28 cellular contexts compared by ENCODE assay signal in genomic region chr16:88539652-88540345, GRCh38. TPM values are rescaled to one million over a fixed set of nuclear protein-coding genes. Genes with fewer than 3 reads are reported as not detected.
A peak's percentile ranks its signal among the peaks of the same experiment; 100 is the strongest.
DNase-seq lines count a peak whose midpoint lies in the region; ATAC-seq and TF ChIP-seq lines count a peak whose summit lies in the region.
"Had no signal": no experiment of that assay in that cellular context is flagged by ENCODE, and none has a peak within 500 bp of the region (broad histone marks: within the 10 kb centered on the region; RNA-seq: fewer than 3 reads in every experiment).

No MANE protein-coding gene starts in this region.

- WGBS in SK-N-SH (ENCODE audit: low lambda C conversion rate), result 42% methylated on average over 19 of the region's 26 CpGs
- no CpG with 5 or more reads among the region's 26 CpGs for WGBS in neuronal stem cell (ENCODE audit: extremely low coverage in 2 of 2, insufficient read length in 2 of 2, insufficient replicate concordance in 1 of 2), 2 donors

- POLR2A ChIA-PET in SK-N-SH (lab: Yijun Ruan, JAX), result no interaction called here

- H3K4me1 Mint-ChIP-seq in effector memory CD8-positive, alpha-beta T cell (ENCODE audit: low read depth in 2 of 2), result peaks cover 20 to 27% of the 10 kb centered on the region in 2 donors

- TF ChIP-seq EP300 in SK-N-SH (IDR thresholded peaks at IDR 0.05; ENCODE audit: borderline replicate concordance in 1 of 2, low read depth in 1 of 2, low read length in 1 of 2), result no peak

- peaks cover 7% of the 10 kb centered on the region for H3K9me3 ChIP-seq in SK-N-SH
- peaks cover 26% of the 10 kb centered on the region for H3K9me3 ChIP-seq in NT2/D1 (ENCODE audit: insufficient read depth, low read length)
- H3K9me3 ChIP-seq in neuronal stem cell (replicated peaks in 1 of 2; ENCODE audit: control insufficient read depth in 2 of 2, insufficient read depth in 1 of 2, low read depth in 1 of 2, low read length in 2 of 2), result peaks cover 6 to 20% of the 10 kb centered on the region in 2 donors

- ATAC-seq in SK-N-SH treated with all-trans-retinoic acid at 6 μM for 48 hours, result peak; percentile 17; the same call in 2 of the 3 replicates
- ATAC-seq in effector memory CD8-positive, alpha-beta T cell (replicated peaks), result peak; percentile 52
- ATAC-seq: gastrocnemius medialis had no signal

- no peaks in the 10 kb centered on the region for H3K27me3 ChIP-seq in SK-N-SH (ENCODE audit: insufficient read depth)
- peaks cover 4% of the 10 kb centered on the region for H3K27me3 ChIP-seq in NT2/D1 (ENCODE audit: insufficient read depth, insufficient read length)
- peaks cover 0 to 26% (median 22%) of the 10 kb centered on the region in 3 experiments for H3K27me3 ChIP-seq in neuronal stem cell (ENCODE audit: control insufficient read depth in 3 of 3, insufficient read depth in 3 of 3, low read depth in 1 of 3, low read length in 3 of 3)

- H2AFZ ChIP-seq in SK-N-SH (ENCODE audit: low read depth), result no peak overlapping the region
- H2AFZ ChIP-seq in neuronal stem cell (ENCODE audit: low read length), result no peak overlapping the region

- no peak overlapping the region for H4K8ac ChIP-seq in neuronal stem cell (ENCODE audit: low read depth, low read length)

- peaks cover 2% of the 10 kb centered on the region for H3F3A ChIP-seq in SK-N-SH (replicated peaks; ENCODE audit: insufficient read depth)

- peak overlapping the region; percentile 84 for H2AK5ac ChIP-seq in neuronal stem cell (ENCODE audit: low read depth, low read length)

- no peak overlapping the region for H4K91ac ChIP-seq in neuronal stem cell (ENCODE audit: low read depth, low read length, poor library complexity)

- no peak for TF ChIP-seq CTCF in SK-N-SH (IDR thresholded peaks at IDR 0.05)

- H3K27ac ChIP-seq in SK-N-SH (ENCODE audit: low read depth in 2 of 2, low read length in 1 of 2) (no peak overlapping the region), neuronal stem cell (replicated peaks; ENCODE audit: low read length) (no peak overlapping the region)
- H3K27ac ChIP-seq: dorsolateral prefrontal cortex, gastrocnemius medialis, SK-N-MC, skin epidermis had no signal

- DNase-seq in SK-N-SH, result no peak
- DNase-seq in NT2/D1 (ENCODE audit: low read depth, low spot score), result no peak
- no peak for DNase-seq in effector memory CD8-positive, alpha-beta T cell
- no peak for DNase-seq in neuronal stem cell (ENCODE audit: low spot score)
- no peak for DNase-seq in NCI-H2196 (lab: John Stamatoyannopoulos, UW; ENCODE audit: unreplicated experiment)
- DNase-seq in activated effector memory CD4-positive, alpha-beta T cell treated with anti-CD3 and anti-CD28 coated beads, Interleukin-2, amount 50 U/mL, for 16 hours, result no peak
- DNase-seq in MV-4-11 (lab: John Stamatoyannopoulos, UW), result no peak
- DNase-seq: activated CD4-positive, alpha-beta T cell treated with anti-CD3 and anti-CD28 coated beads, Interleukin-2, amount 50 U/mL, for 48 hours; activated naive CD4-positive, alpha-beta T cell treated with anti-CD3 and anti-CD28 coated beads, Interleukin-2, amount 10 ng/mL, durations not matched to agents 7 days and 5 days; amniotic stem cell; CD4-positive, alpha-beta T cell; DND-41; dorsolateral prefrontal cortex; gastrocnemius medialis; GF-D8; H9; Kasumi-1; NCI-H1436; NCI-H2081 treated with DMSO at 0.1 percent for 48 hours; NCI-H226; stimulated activated naive CD4-positive, alpha-beta T cell treated with Interleukin-2 at 50 U/mL for 16 hours had no signal

- no peak overlapping the region for H2BK120ac ChIP-seq in neuronal stem cell (ENCODE audit: low read depth, low read length)

- CTCF ChIA-PET in SK-N-SH (lab: Yijun Ruan, JAX), result interaction anchor here (0.8 to 1.4 kb wide), 6 partner anchors 15 to 102 kb away, joined by 3 to 4 read pairs (median 4); no protein-coding TSS in a partner anchor

- H3K23ac ChIP-seq in neuronal stem cell (ENCODE audit: low read depth, low read length, poor library complexity), result peak overlapping the region; percentile 65

- H2BK15ac ChIP-seq in neuronal stem cell (ENCODE audit: low read length), result peak overlapping the region; percentile 49

- peak overlapping the region; percentile 38 for H3K18ac ChIP-seq in neuronal stem cell (ENCODE audit: low read length)

- H3K4me3 Mint-ChIP-seq in effector memory CD8-positive, alpha-beta T cell, result peak overlapping the region; percentile 50 to 70
- H3K4me3 Mint-ChIP-seq: activated naive CD4-positive, alpha-beta T cell treated with anti-CD3 and anti-CD28 coated beads, Interleukin-2, amount 10 ng/mL, durations not matched to agents 7 days and 5 days; brain; CD4-positive, alpha-beta T cell; H9; T-helper 1 cell treated with Interleukin-12 subunit alpha and Interleukin-12 subunit beta and Interleukin-4 antibody, amounts not matched to agents 30 μg/mL and 1 μg/mL, for 36 hours had no signal

- peak overlapping the region; percentile 63 for H2BK12ac ChIP-seq in neuronal stem cell (ENCODE audit: low read length)

- H3K79me2 ChIP-seq in SK-N-SH (ENCODE audit: insufficient read depth), result no peaks in the 10 kb centered on the region

- H3K36me3 ChIP-seq in SK-N-SH (replicated peaks in 1 of 2; ENCODE audit: control insufficient read depth in 1 of 2, insufficient read depth in 2 of 2, low read length in 1 of 2) (no peaks in the 10 kb centered on the region), NT2/D1 (ENCODE audit: insufficient read depth, insufficient read length, low read length) (peaks cover 9% of the 10 kb centered on the region), neuronal stem cell (replicated peaks in 1 of 2; ENCODE audit: control insufficient read depth in 2 of 2, insufficient read depth in 2 of 2, low read length in 2 of 2) (peaks cover 2 to 8% of the 10 kb centered on the region in 2 donors)
- H3K36me3 ChIP-seq: gastrocnemius medialis had no signal

- H4K20me1 ChIP-seq in SK-N-SH (ENCODE audit: insufficient read depth), result 0 out of 2 replicates have a peak, but pooled peaks cover 6% of the 10 kb centered on the region

- peaks cover 1 to 8% of the 10 kb centered on the region in 2 donors for H3K9me3 Mint-ChIP-seq in effector memory CD8-positive, alpha-beta T cell

- H3K4me2 ChIP-seq in SK-N-SH, result no peak overlapping the region
- H3K4me2 ChIP-seq in neuronal stem cell (ENCODE audit: insufficient read depth, low read length, poor library complexity, severe bottlenecking), result no peak overlapping the region

- H3K4me3 ChIP-seq in SK-N-SH (ENCODE audit: low read depth in 2 of 2, low read length in 1 of 2) (no peak overlapping the region), NT2/D1 (ENCODE audit: insufficient read length, low read depth) (no peak overlapping the region), neuronal stem cell (ENCODE audit: low read length in 2 of 2) (no peak overlapping the region)
- H3K4me3 ChIP-seq: dorsolateral prefrontal cortex, gastrocnemius medialis, lung, SK-N-MC, skin epidermis had no signal

- H2BK5ac ChIP-seq in neuronal stem cell (ENCODE audit: low read length), result peak overlapping the region; percentile 66

- H3K79me1 ChIP-seq in neuronal stem cell (ENCODE audit: low read depth, low read length), result peaks cover 9% of the 10 kb centered on the region

- no peaks in the 10 kb centered on the region for H3K9me2 ChIP-seq in SK-N-SH

- TF ChIP-seq RAD21 in SK-N-SH (IDR thresholded peaks at IDR 0.05; ENCODE audit: low read length), result no peak

- H3K14ac ChIP-seq in neuronal stem cell (ENCODE audit: low read length), result no peak overlapping the region

- peaks cover 31% of the 10 kb centered on the region for H3K36me3 Mint-ChIP-seq in effector memory CD8-positive, alpha-beta T cell (ENCODE audit: insufficient read depth)

- H3K27ac Mint-ChIP-seq in effector memory CD8-positive, alpha-beta T cell, result peak overlapping the region in 1 of 2 donors; percentile 75
- H3K27ac Mint-ChIP-seq: activated naive CD4-positive, alpha-beta T cell treated with anti-CD3 and anti-CD28 coated beads, Interleukin-2, amount 10 ng/mL, durations not matched to agents 7 days and 5 days; brain; CD4-positive, alpha-beta T cell; H9; nephron; T-helper 1 cell treated with Interleukin-12 subunit alpha and Interleukin-12 subunit beta and Interleukin-4 antibody, amounts not matched to agents 30 μg/mL and 1 μg/mL, for 36 hours had no signal

- no peak overlapping the region for H3K9ac ChIP-seq in SK-N-SH
- peak overlapping the region; percentile 50 for H3K9ac ChIP-seq in NT2/D1 (ENCODE audit: insufficient read length, low read depth)
- H3K9ac ChIP-seq in neuronal stem cell (ENCODE audit: low read depth, low read length, poor library complexity), result no peak overlapping the region

- H3K4me1 ChIP-seq in SK-N-SH (ENCODE audit: control insufficient read depth in 1 of 2, insufficient read depth in 2 of 2, low read depth in 1 of 2, low read length in 1 of 2) (peaks cover 0 to 9% of the 10 kb centered on the region in 2 experiments; a peak in 1 of 4 replicates), NT2/D1 (ENCODE audit: insufficient read depth, insufficient read length) (peaks cover 41% of the 10 kb centered on the region), neuronal stem cell (ENCODE audit: control insufficient read depth in 2 of 2, insufficient read depth in 1 of 2, low read depth in 1 of 2, low read length in 2 of 2) (peaks cover 4 to 11% of the 10 kb centered on the region in 2 donors)

- peaks cover 0 to 16% of the 10 kb centered on the region in 2 donors for H3K27me3 Mint-ChIP-seq in effector memory CD8-positive, alpha-beta T cell

- H3K4ac ChIP-seq in neuronal stem cell (ENCODE audit: low read length), result no peak overlapping the region

TF ChIP-seq in SK-N-SH treated with all-trans-retinoic acid at 6 μM for 48 hours, 23 proteins besides CTCF, POLR2A, EP300 and RAD21 (continues in another document):
- TF ChIP-seq TOX (CRISPR knock-in tag; IDR thresholded peaks at IDR 0.05; ENCODE audit: borderline replicate concordance) (no peak), SNAI2 (CRISPR knock-in tag; IDR thresholded peaks at IDR 0.05) (no peak), ZC3H10 (CRISPR knock-in tag; IDR thresholded peaks at IDR 0.05) (no peak), PPARA (CRISPR knock-in tag; IDR thresholded peaks at IDR 0.05; ENCODE audit: borderline replicate concordance) (no peak)

RNA-seq across cellular contexts. Expression of gene ZC3H18, which starts 30.4 kb away (rescaled TPM):
- 18.1 and 32.7 TPM in 2 replicates for polyA plus RNA-seq in SK-N-SH (2012; rRNA removed)
- polyA plus RNA-seq in SK-N-SH (2012; cell fraction: cytosol; rRNA removed), result 17.4 and 19.4 TPM in 2 replicates
- 76.1 and 100 TPM in 2 replicates for polyA plus RNA-seq in SK-N-SH (2012; cell fraction: nucleus; rRNA removed)
- polyA plus RNA-seq in neuronal stem cell (2013, experiment 1 of 2), result 48.7 TPM
- 49.9 TPM for polyA plus RNA-seq in neuronal stem cell (2013, experiment 2 of 2)
